In genomic region chr6:32189742-32190053, GRCh38 we compare ENCODE assay signal across 8 cellular contexts. TPM values are rescaled to one million over a fixed set of nuclear protein-coding genes. Genes with fewer than 3 reads are reported as not detected.
DNase-seq lines count a peak whose midpoint lies in the region; ATAC-seq and TF ChIP-seq lines count a peak whose summit lies in the region.

No MANE protein-coding gene starts in this region.

- no peak for TF ChIP-seq EP300 in neural cell (conservative IDR thresholded peaks at IDR 0.05; ENCODE audit: poor library complexity, severe bottlenecking)

- DNase-seq in Peyer's patch (no peak), epithelial cell of prostate (ENCODE audit: low read depth, low spot score) (no peak), NCI-H446 (lab: John Stamatoyannopoulos, UW) (no peak), T-helper 9 cell (no peak)

- peaks cover 3% of the 10 kb centered on the region for H3F3A ChIP-seq in neural cell (ENCODE audit: insufficient read depth, low read length, poor library complexity, severe bottlenecking)

- H3K79me2 ChIP-seq in neural cell (replicated peaks; ENCODE audit: insufficient read depth, low read length) = peaks cover 17% of the 10 kb centered on the region

- H3K9me3 ChIP-seq in Peyer's patch = no peaks in the 10 kb centered on the region
- no peaks in the 10 kb centered on the region for H3K9me3 ChIP-seq in neural cell (ENCODE audit: low read length)

- peak overlapping the region; percentile 89 for H3K4me2 ChIP-seq in neural cell (ENCODE audit: low read length)

- H3K9me2 ChIP-seq in neural cell (ENCODE audit: insufficient read depth, low read length) = no peaks in the 10 kb centered on the region

- H3K36me3 ChIP-seq in Peyer's patch (peaks cover 0 to 23% (median 0%) of the 10 kb centered on the region in 3 donors), neural cell (ENCODE audit: insufficient read depth, low read length) (no peaks in the 10 kb centered on the region)

- peak overlapping the region; percentile 73 for H3K27ac ChIP-seq in C4-2B
- H3K27ac ChIP-seq in Peyer's patch = peak overlapping the region; percentile 90 to 98 (median 94)
- H3K27ac ChIP-seq in epithelial cell of prostate = peak overlapping the region; percentile 75
- peak overlapping the region; percentile 91 for H3K27ac ChIP-seq in neural cell (ENCODE audit: low read length)

- TF ChIP-seq RAD21 in neural cell (conservative IDR thresholded peaks at IDR 0.05) = no peak

- ATAC-seq in HG03039 (IDR thresholded peaks at IDR 0.05; ENCODE audit: unreplicated experiment) (no peak), HG03442 (IDR thresholded peaks at IDR 0.05; ENCODE audit: unreplicated experiment) (no peak)

- no peak for TF ChIP-seq POLR2A in Peyer's patch (IDR thresholded peaks at IDR 0.05)

- no peaks in the 10 kb centered on the region for H4K20me1 ChIP-seq in neural cell (ENCODE audit: insufficient read depth)

- H3K4me3 ChIP-seq in Peyer's patch = peak overlapping the region; percentile 59 to 92 (median 76)
- H3K4me3 ChIP-seq in neural cell (ENCODE audit: low read length) = peak overlapping the region; percentile 75

- H3K27me3 ChIP-seq in Peyer's patch (no peaks in the 10 kb centered on the region), neural cell (ENCODE audit: insufficient read depth, low read depth, low read length) (no peaks in the 10 kb centered on the region)

- H3K9ac ChIP-seq in neural cell (ENCODE audit: low read length) = peak overlapping the region; percentile 94

- H3K4me1 ChIP-seq in Peyer's patch = peaks cover 1 to 56% (median 12%) of the 10 kb centered on the region in 4 donors

- H2AFZ ChIP-seq in neural cell (ENCODE audit: low read depth, low read length) = peak overlapping the region; percentile 12

- TF ChIP-seq CTCF in C4-2B (conservative IDR thresholded peaks at IDR 0.05) (no peak), Peyer's patch (IDR thresholded peaks at IDR 0.05) (no peak), neural cell (IDR thresholded peaks at IDR 0.05; ENCODE audit: poor library complexity, severe bottlenecking) (no peak)

TF ChIP-seq in neural cell, 6 proteins besides CTCF, POLR2A, EP300 and RAD21:
- TF ChIP-seq SMC3 (conservative IDR thresholded peaks at IDR 0.05; ENCODE audit: poor library complexity) (no peak), MXI1 (conservative IDR thresholded peaks at IDR 0.05; ENCODE audit: poor library complexity, severe bottlenecking) (no peak), TAF1 (IDR thresholded peaks at IDR 0.05; ENCODE audit: low read depth) (no peak), POLR2AphosphoS5 (IDR thresholded peaks at IDR 0.05) (no peak), EZH2 (IDR thresholded peaks at IDR 0.05; ENCODE audit: borderline replicate concordance, insufficient read depth, low read length, poor library complexity, severe bottlenecking) (no peak), REST (IDR thresholded peaks at IDR 0.05; ENCODE audit: borderline replicate concordance) (no peak)

RNA-seq across cellular contexts. Expression of gene PBX2, which starts 0.3 kb away (rescaled TPM):
- 10 to 100 TPM; 33.3 to 74.3 (median 64.4) TPM for total RNA-seq in Peyer's patch
- polyA plus RNA-seq in neural cell = 53.2 and 78.7 TPM in 2 replicates
- 83.3 and 91.3 TPM in 2 replicates for polyA minus RNA-seq in neural cell

RNA-seq across cellular contexts. Expression of gene GPSM3, which starts 2.7 kb away (rescaled TPM):
- total RNA-seq in Peyer's patch = 10 to 100 TPM in 2 of 4 donors, 1 to 10 TPM in 2; 5.3 to 38.8 (median 10.3) TPM
- polyA plus RNA-seq in neural cell = 0.88 and 1.2 TPM in 2 replicates
- polyA minus RNA-seq in neural cell = not detected in 2 replicates

RNA-seq across cellular contexts. Expression of gene AGER, which starts 5.6 kb away (rescaled TPM):
- 10 to 100 TPM in 2 of 4 donors, 1 to 10 TPM in 2; 2.8 to 31.4 (median 9.2) TPM for total RNA-seq in Peyer's patch
- 7.2 and 7.5 TPM in 2 replicates for polyA plus RNA-seq in neural cell
- polyA minus RNA-seq in neural cell = 0.49 and 1.0 TPM in 2 replicates

RNA-seq across cellular contexts. Expression of gene RNF5, which starts 11.5 kb away (rescaled TPM):
- total RNA-seq in Peyer's patch = 100 to 1,000 TPM in 3 of 4 donors, 10 to 100 TPM in 1; 84.2 to 199 (median 115) TPM
- 342 and 369 TPM in 2 replicates for polyA plus RNA-seq in neural cell
- 130 and 154 TPM in 2 replicates for polyA minus RNA-seq in neural cell

RNA-seq across cellular contexts. Expression of gene AGPAT1, which starts 13.8 kb away (rescaled TPM):
- 100 to 1,000 TPM in 1 of 4 donors, 10 to 100 TPM in 3; 28.9 to 140 (median 90.7) TPM for total RNA-seq in Peyer's patch
- 24.7 and 28.4 TPM in 2 replicates for polyA plus RNA-seq in neural cell
- polyA minus RNA-seq in neural cell = 25.1 and 29.4 TPM in 2 replicates
